In genomic region chr12:7107181-7108041, GRCh38 we compare ENCODE assay signal across 8 cellular contexts. TPM values are rescaled to one million over a fixed set of nuclear protein-coding genes. Genes with fewer than 3 reads are reported as not detected.
DNase-seq lines count a peak whose midpoint lies in the region; ATAC-seq, FAIRE-seq and TF ChIP-seq lines count a peak whose summit lies in the region.

No MANE protein-coding gene starts in this region.

- H3K36me3 ChIP-seq in astrocyte (ENCODE audit: insufficient read depth, low read length): no peaks in the 10 kb centered on the region
- H3K36me3 ChIP-seq in tibial nerve: peaks cover 0 to 37% (median 0%) of the 10 kb centered on the region in 3 donors

- peaks cover 2% of the 10 kb centered on the region for H3K4me1 Mint-ChIP-seq in astrocyte (ENCODE audit: low read depth, unreplicated experiment)

- peak overlapping the region; percentile 82 for H2AFZ ChIP-seq in astrocyte (ENCODE audit: low read depth, low read length)

- WGBS in tibial nerve, 2 donors: 76 to 78% methylated on average over 9 of the region's 9 CpGs

- DNase-seq in AG04449 (ENCODE audit: low read depth, low spot score) (no peak), HL-60 (ENCODE audit: low read depth in 1 of 2, low spot score in 1 of 2) (peak; percentile 29 to 41), astrocyte (ENCODE audit: low read depth) (no peak), left colon (no peak), tibial nerve (ENCODE audit: low spot score in 2 of 2) (no peak)
- DNase-seq in activated CD8-positive, alpha-beta memory T cell treated with anti-CD3 and anti-CD28 coated beads for 24 hours: no peak

- H3K9me3 ChIP-seq in astrocyte (ENCODE audit: insufficient read depth, low read depth, low read length) (no peaks in the 10 kb centered on the region), tibial nerve (peaks cover 0 to 9% (median 0%) of the 10 kb centered on the region in 4 donors)

- H3K27ac Mint-ChIP-seq in astrocyte (ENCODE audit: unreplicated experiment): no peak overlapping the region

- peak overlapping the region; percentile 86 for H3K4me3 Mint-ChIP-seq in astrocyte (ENCODE audit: unreplicated experiment)

- H3K4me3 ChIP-seq in AG04449 (ENCODE audit: low read depth, low read length): peak overlapping the region; percentile 81
- H3K4me3 ChIP-seq in HL-60 (replicated peaks; ENCODE audit: insufficient read depth, low read length): peak overlapping the region; percentile 51
- H3K4me3 ChIP-seq in astrocyte (ENCODE audit: insufficient read depth, low read depth, low read length): peak overlapping the region; percentile 75
- peak overlapping the region; percentile 45 to 68 (median 56) for H3K4me3 ChIP-seq in tibial nerve

- H3K9me3 Mint-ChIP-seq in astrocyte (ENCODE audit: unreplicated experiment): peaks cover 4% of the 10 kb centered on the region

- H3K79me2 ChIP-seq in astrocyte (ENCODE audit: insufficient read depth, low read length): peaks cover 7% of the 10 kb centered on the region

- CTCF ChIA-PET in AG04449 (lab: Yijun Ruan, JAX): interaction anchor here (0.6 to 8.4 kb wide), 20 partner anchors 13 to 535 kb away, joined by 3 to 217 read pairs (median 4); partner anchors contain the start of genes C12orf57, C1R, C1S and LPCAT3

- peaks cover 4% of the 10 kb centered on the region for H4K20me1 ChIP-seq in astrocyte (ENCODE audit: insufficient read depth, low read length)

- POLR2A ChIA-PET in AG04449 (lab: Yijun Ruan, JAX): interaction anchor here (1.8 to 2.3 kb wide), 2 partner anchors 46 to 164 kb away, joined by 5 to 11 read pairs; partner anchors contain the start of genes C12orf57, C1S and RNU7-1

- peaks cover 10% of the 10 kb centered on the region for H3K36me3 Mint-ChIP-seq in astrocyte (ENCODE audit: low read depth, unreplicated experiment)

- TF ChIP-seq POLR2A in tibial nerve (IDR thresholded peaks at IDR 0.05): no peak

- peaks cover 5% of the 10 kb centered on the region for H3K27me3 Mint-ChIP-seq in astrocyte (ENCODE audit: low read depth, unreplicated experiment)

- TF ChIP-seq CTCF in AG04449 (IDR thresholded peaks at IDR 0.05; ENCODE audit: insufficient read depth, low read length, missing control alignments) (no peak), HL-60 (IDR thresholded peaks at IDR 0.05; ENCODE audit: insufficient read depth, low read length) (no peak), astrocyte (IDR thresholded peaks at IDR 0.05; ENCODE audit: insufficient read depth, low read depth, low read length) (no peak), tibial nerve (IDR thresholded peaks at IDR 0.05) (no peak)

- H3K27ac ChIP-seq in HL-60 (replicated peaks) (peak overlapping the region; percentile 95), astrocyte (ENCODE audit: low read depth, low read length) (no peak overlapping the region), tibial nerve (peak overlapping the region; percentile 89 to 96 (median 94))

- H3K27me3 ChIP-seq in HL-60 (ENCODE audit: insufficient read depth, poor library complexity, severe bottlenecking) (no peaks in the 10 kb centered on the region), astrocyte (ENCODE audit: insufficient read depth, low read length) (no peaks in the 10 kb centered on the region), tibial nerve (no peaks in the 10 kb centered on the region)

- no peak for TF ChIP-seq EP300 in tibial nerve (IDR thresholded peaks at IDR 0.05)

- intact Hi-C loops in left colon (cut with DNase I, micrococcal nuclease): loop anchor here in 1 of 2 donors (10.0 kb wide), 1 partner anchor 153 kb away; the partner anchor contains the start of gene PTPN6

- ATAC-seq in left colon (peak; percentile 5), HG03342 (IDR thresholded peaks at IDR 0.05; ENCODE audit: unreplicated experiment) (no peak), GM21367 (IDR thresholded peaks at IDR 0.05; ENCODE audit: unreplicated experiment) (no peak)

- peak overlapping the region; percentile 92 for H3K9ac ChIP-seq in astrocyte (ENCODE audit: low read length)

- H3K4me2 ChIP-seq in astrocyte (ENCODE audit: low read length): peak overlapping the region; percentile 96

- FAIRE-seq in astrocyte (lab: Jason Lieb, UNC): no peak

- H3K4me1 ChIP-seq in astrocyte (ENCODE audit: insufficient read depth, low read length): peaks cover 10% of the 10 kb centered on the region
- H3K4me1 ChIP-seq in tibial nerve: peaks cover 0 to 47% (median 11%) of the 10 kb centered on the region in 4 donors

RNA-seq across cellular contexts. Expression of gene C1RL, which starts 1.6 kb away (rescaled TPM):
- 11.0 and 12.1 TPM in 2 replicates for total RNA-seq in astrocyte
- 10 to 100 TPM; 48.6 to 52.7 TPM for total RNA-seq in left colon
- 100 to 1,000 TPM; 125 to 214 (median 180) TPM for total RNA-seq in tibial nerve

RNA-seq across cellular contexts. Expression of gene C1R, which starts 15.2 kb away (rescaled TPM):
- total RNA-seq in astrocyte: 0.86 and 1.6 TPM in 2 replicates
- 100 to 1,000 TPM in 1 of 2 donors, 10 to 100 TPM in 1; 63.1 to 129 TPM for total RNA-seq in left colon
- 1,000 to 10,000 TPM in 1 of 4 donors, 100 to 1,000 TPM in 3; 528 to 1,237 (median 593) TPM for total RNA-seq in tibial nerve

RNA-seq across cellular contexts. Expression of gene RBP5, which starts 21.3 kb away (rescaled TPM):
- total RNA-seq in astrocyte (not detected in 2 replicates), left colon (1 to 10 TPM; 2.0 to 2.8 TPM), tibial nerve (1 to 10 TPM in 3 of 4 donors, under 1 TPM in 1; 0.78 to 9.9 (median 2.2) TPM)

RNA-seq across cellular contexts. Expression of gene CLSTN3, which starts 22.8 kb away (rescaled TPM):
- total RNA-seq in astrocyte: 26.7 and 29.6 TPM in 2 replicates
- 10 to 100 TPM in 1 of 2 donors, 1 to 10 TPM in 1; 8.3 to 13.1 TPM for total RNA-seq in left colon
- total RNA-seq in tibial nerve: 100 to 1,000 TPM in 1 of 4 donors, 10 to 100 TPM in 3; 40.0 to 112 (median 79.6) TPM

RNA-seq across cellular contexts. Expression of gene C1S, which starts 46.9 kb away (rescaled TPM):
- 5.2 and 6.2 TPM in 2 replicates for total RNA-seq in astrocyte
- 100 to 1,000 TPM in 1 of 2 donors, 10 to 100 TPM in 1; 54.9 to 109 TPM for total RNA-seq in left colon
- total RNA-seq in tibial nerve: 1,000 to 10,000 TPM in 1 of 4 donors, 100 to 1,000 TPM in 3; 415 to 1,129 (median 638) TPM

Comparison
In these comparisons a context has a peak if more than half of its experiments do, and no peak if none do; other contexts are left out.
1. DNase-seq: peak in HL-60 (2 of 2); none in AG04449 (single experiment), astrocyte (single experiment), left colon (0 of 2), tibial nerve (0 of 2) and activated CD8-positive, alpha-beta memory T cell treated with anti-CD3 and anti-CD28 coated beads for 24 hours (single experiment).
2. RNA of gene C1R, which starts 15.2 kb away (total RNA-seq): 528 to 1,237 TPM in tibial nerve and 63.1 to 129 TPM in left colon; 0.86 to 1.6 TPM in astrocyte; every median in the first group is over 10 times any median in the second.
3. Peak in every context shown above with its lines, with median percentiles within 50 percentile points of each other: H3K4me3 ChIP-seq.